In genomic region chr19:35963514-35963913, GRCh38 we compare ENCODE assay signal across 1 cellular context.
TF ChIP-seq lines count a peak whose summit lies in the region.

No MANE protein-coding gene starts in this region.

TF ChIP-seq in IMR-90, 13 proteins besides CTCF, POLR2A, EP300 and RAD21:
- no peak for TF ChIP-seq SMC3 (IDR thresholded peaks at IDR 0.05; ENCODE audit: low read depth, low read length)
- peak; percentile 80 for TF ChIP-seq MXI1 (IDR thresholded peaks at IDR 0.05; ENCODE audit: borderline replicate concordance, low read depth, low read length)
- TF ChIP-seq MAZ (IDR thresholded peaks at IDR 0.05; ENCODE audit: borderline replicate concordance, low read depth, low read length), result no peak
- TF ChIP-seq, protein P1, sequence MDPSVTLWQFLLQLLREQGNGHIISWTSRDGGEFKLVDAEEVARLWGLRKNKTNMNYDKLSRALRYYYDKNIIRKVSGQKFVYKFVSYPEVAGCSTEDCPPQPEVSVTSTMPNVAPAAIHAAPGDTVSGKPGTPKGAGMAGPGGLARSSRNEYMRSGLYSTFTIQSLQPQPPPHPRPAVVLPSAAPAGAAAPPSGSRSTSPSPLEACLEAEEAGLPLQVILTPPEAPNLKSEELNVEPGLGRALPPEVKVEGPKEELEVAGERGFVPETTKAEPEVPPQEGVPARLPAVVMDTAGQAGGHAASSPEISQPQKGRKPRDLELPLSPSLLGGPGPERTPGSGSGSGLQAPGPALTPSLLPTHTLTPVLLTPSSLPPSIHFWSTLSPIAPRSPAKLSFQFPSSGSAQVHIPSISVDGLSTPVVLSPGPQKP (IDR thresholded peaks at IDR 0.05; ENCODE audit: borderline replicate concordance, low read depth, low read length), result no peak
- no peak for TF ChIP-seq CHD1 (IDR thresholded peaks at IDR 0.05; ENCODE audit: low read depth, low read length)
- TF ChIP-seq BHLHE40 (IDR thresholded peaks at IDR 0.05; ENCODE audit: low read depth, low read length), result no peak
- TF ChIP-seq MAFK (IDR thresholded peaks at IDR 0.05; ENCODE audit: low read depth, low read length), result no peak
- no peak for TF ChIP-seq NFE2L2 (IDR thresholded peaks at IDR 0.05; ENCODE audit: low read depth, low read length)
- TF ChIP-seq USF2 (IDR thresholded peaks at IDR 0.05; ENCODE audit: low read depth, low read length), result no peak
